1 cellular context compared by ENCODE assay signal in genomic region chr12:115375188-115375991, GRCh38.
TF ChIP-seq lines count a peak whose summit lies in the region.

No MANE protein-coding gene starts in this region.

TF ChIP-seq in GM12878, 131 proteins besides CTCF, POLR2A, EP300 and RAD21 (continued from another document and continues in another):
- no peak for TF ChIP-seq CUX1 (IDR thresholded peaks at IDR 0.05; ENCODE audit: insufficient replicate concordance, low read depth, low read length)
- 0 out of 2 replicates have a peak, but pooled peaks have one; percentile 40 for TF ChIP-seq ATF2 (IDR thresholded peaks at IDR 0.05; ENCODE audit: low read length)
- TF ChIP-seq E4F1 (IDR thresholded peaks at IDR 0.05; ENCODE audit: borderline replicate concordance, partially characterized antibody), result no peak
- TF ChIP-seq USF2 (IDR thresholded peaks at IDR 0.05; ENCODE audit: borderline replicate concordance, low read depth, low read length), result no peak
- no peak for TF ChIP-seq CHD4 (IDR thresholded peaks at IDR 0.05)
- TF ChIP-seq RBBP5 (conservative IDR thresholded peaks at IDR 0.05), result no peak
- TF ChIP-seq CBX5 (IDR thresholded peaks at IDR 0.05; ENCODE audit: low read depth), result no peak
- TF ChIP-seq SMAD5 (IDR thresholded peaks at IDR 0.05; ENCODE audit: low read depth), result no peak
- TF ChIP-seq PKNOX1 (IDR thresholded peaks at IDR 0.05), result no peak
- TF ChIP-seq POLR2AphosphoS5 (IDR thresholded peaks at IDR 0.05; ENCODE audit: low read length), result peak; percentile 49; the same call in 1 of the 2 replicates
- no peak for TF ChIP-seq ZNF622 (IDR thresholded peaks at IDR 0.05)
- TF ChIP-seq ATF3 (IDR thresholded peaks at IDR 0.05; ENCODE audit: borderline replicate concordance, extremely low read depth, low read depth, low read length), result no peak
- 0 out of 2 replicates have a peak, but pooled peaks have one; percentile 46 for TF ChIP-seq GABPA (IDR thresholded peaks at IDR 0.05; ENCODE audit: low read depth)
- TF ChIP-seq CEBPZ (IDR thresholded peaks at IDR 0.05; ENCODE audit: low read depth, low read length), result no peak
- no peak for TF ChIP-seq FOXK2 (IDR thresholded peaks at IDR 0.05)
- no peak for TF ChIP-seq SUPT20H (IDR thresholded peaks at IDR 0.05; ENCODE audit: borderline replicate concordance, control insufficient read depth, low read depth, low read length)
- TF ChIP-seq YBX1 (IDR thresholded peaks at IDR 0.05), result no peak
- TF ChIP-seq ASH2L (IDR thresholded peaks at IDR 0.05; ENCODE audit: borderline replicate concordance, low read depth), result 0 out of 2 replicates have a peak, but pooled peaks have one; percentile 74
- TF ChIP-seq SRF (IDR thresholded peaks at IDR 0.05; ENCODE audit: low read depth in 2 of 2, low read length in 2 of 2), result no peak
- TF ChIP-seq NFXL1 (IDR thresholded peaks at IDR 0.05; ENCODE audit: borderline replicate concordance), result no peak
- TF ChIP-seq ZNF384 (IDR thresholded peaks at IDR 0.05; ENCODE audit: borderline replicate concordance, low read depth, low read length), result no peak
- no peak for TF ChIP-seq ZNF217 (IDR thresholded peaks at IDR 0.05)
- no peak for TF ChIP-seq KDM1A (IDR thresholded peaks at IDR 0.05; ENCODE audit: borderline replicate concordance)
- no peak for TF ChIP-seq E2F8 (IDR thresholded peaks at IDR 0.05; ENCODE audit: low read depth, partially characterized antibody)
- TF ChIP-seq TCF7 (IDR thresholded peaks at IDR 0.05; ENCODE audit: borderline replicate concordance), result peak; percentile 85
- TF ChIP-seq MLLT1 (IDR thresholded peaks at IDR 0.05), result no peak
- peak; percentile 49; the same call in 1 of the 2 replicates for TF ChIP-seq YY1 (IDR thresholded peaks at IDR 0.05; ENCODE audit: low read depth, low read length)
- no peak for TF ChIP-seq FOS (IDR thresholded peaks at IDR 0.05; ENCODE audit: borderline replicate concordance, extremely low read depth, insufficient read length)
- no peak for TF ChIP-seq BMI1 (IDR thresholded peaks at IDR 0.05; ENCODE audit: borderline replicate concordance)
- no peak for TF ChIP-seq STAT1 (conservative IDR thresholded peaks at IDR 0.05)
- no peak for TF ChIP-seq SIX5 (IDR thresholded peaks at IDR 0.05; ENCODE audit: low read depth, low read length, severe bottlenecking)
- no peak for TF ChIP-seq RELA (IDR thresholded peaks at IDR 0.05; ENCODE audit: borderline replicate concordance, partially characterized antibody)
